Comparison of ENCODE assay signal across 29 cellular contexts in genomic region chr4:36734296-36734695, GRCh38.
"Had no signal": no experiment of that assay in that cellular context is flagged by ENCODE, and none has a peak within 500 bp of the region (broad histone marks: within the 10 kb centered on the region; RNA-seq: fewer than 3 reads in every experiment).

No MANE protein-coding gene starts in this region.

- H3K27ac ChIP-seq: adrenal gland, body of pancreas, colonic mucosa, epithelial cell of prostate, esophagus squamous epithelium, gastroesophageal sphincter, heart right ventricle had no signal

- ATAC-seq: activated CD4-positive, alpha-beta T cell treated with anti-CD3 and anti-CD28 coated beads for 36 hours; activated CD8-positive, alpha-beta memory T cell treated with anti-CD3 and anti-CD28 coated beads, Interleukin-2, amount 10 ng/mL, durations not matched to agents 7 days and 5 days; activated CD8-positive, alpha-beta T cell treated with anti-CD3 and anti-CD28 coated beads, Interleukin-2, amount 10 ng/mL, durations not matched to agents 7 days and 5 days; activated naive CD8-positive, alpha-beta T cell treated with anti-CD3 and anti-CD28 coated beads, Interleukin-2, amount 50 U/mL, for 24 hours; body of pancreas; gastroesophageal sphincter; heart right ventricle; T-helper 17 cell had no signal

- DNase-seq: activated CD4-positive, alpha-beta memory T cell treated with anti-CD3 and anti-CD28 coated beads for 36 hours; activated CD4-positive, alpha-beta T cell treated with anti-CD3 and anti-CD28 coated beads for 36 hours; activated CD4-positive, alpha-beta T cell treated with anti-CD3 and anti-CD28 coated beads, Interleukin-2, amount 10 ng/mL, durations not matched to agents 24 days and 14 days; activated CD4-positive, CD25-positive, alpha-beta regulatory T cell; activated CD4-positive, CD25-positive, alpha-beta regulatory T cell treated with anti-CD3 and anti-CD28 coated beads, Interleukin-2, amount 50 U/mL, for 72 hours; activated CD8-positive, alpha-beta memory T cell treated with anti-CD3 and anti-CD28 coated beads, Interleukin-2, amount 10 ng/mL, durations not matched to agents 7 days and 5 days; activated CD8-positive, alpha-beta memory T cell treated with anti-CD3 and anti-CD28 coated beads, Interleukin-2, amount 50 U/mL, for 4 hours; activated CD8-positive, alpha-beta T cell treated with anti-CD3 and anti-CD28 coated beads, Interleukin-2, amount 10 ng/mL, durations not matched to agents 7 days and 5 days; activated effector memory CD4-positive, alpha-beta T cell treated with anti-CD3 and anti-CD28 coated beads, Interleukin-2, amount 50 U/mL, for 16 hours; activated naive CD4-positive, alpha-beta T cell treated with anti-CD3 and anti-CD28 coated beads for 36 hours; activated naive CD8-positive, alpha-beta T cell treated with anti-CD3 and anti-CD28 coated beads for 36 hours; activated naive CD8-positive, alpha-beta T cell treated with anti-CD3 and anti-CD28 coated beads, Interleukin-2, amount 50 U/mL, for 24 hours; activated T-cell treated with anti-CD3 and anti-CD28 coated beads, Interleukin-2, amount 50 U/mL, for 1 hour; activated T-cell treated with anti-CD3 and anti-CD28 coated beads, Interleukin-2, amount 50 U/mL, for 48 hours; adrenal gland; amygdala; aorta; body of pancreas; caudate nucleus; cerebellar nuclear complex; colonic mucosa; effector CD8-positive, alpha-beta T cell; esophagus squamous epithelium; foreskin melanocyte; heart right ventricle; T-helper 17 cell; T1000 had no signal
